ENCODE assay signal across 23 cellular contexts in genomic region chr17:4897198-4897657, GRCh38. TPM values are rescaled to one million over a fixed set of nuclear protein-coding genes. Genes with fewer than 3 reads are reported as not detected.
DNase-seq lines count a peak whose midpoint lies in the region; FAIRE-seq and TF ChIP-seq lines count a peak whose summit lies in the region.
"Had no signal": no experiment of that assay in that cellular context is flagged by ENCODE, and none has a peak within 500 bp of the region (broad histone marks: within the 10 kb centered on the region; RNA-seq: fewer than 3 reads in every experiment).

No MANE protein-coding gene starts in this region.

- TF ChIP-seq POLR2A in GM12892 (IDR thresholded peaks at IDR 0.05; ENCODE audit: low read depth, low read length): no peak

- H3K27ac ChIP-seq in coronary artery: no peak overlapping the region
- H3K27ac ChIP-seq: HL-60 had no signal

- H3K4me3 ChIP-seq in coronary artery: no peak overlapping the region
- H3K4me3 ChIP-seq: GM23338 had no signal

- H3K36me3 Mint-ChIP-seq in nephron progenitor cell (ENCODE audit: low read depth): peaks cover 29% of the 10 kb centered on the region
- H3K36me3 Mint-ChIP-seq in MCF 10A (ENCODE audit: insufficient read depth, unreplicated experiment): peaks cover 59% of the 10 kb centered on the region

- H3K4me3 Mint-ChIP-seq in nephron progenitor cell (no peak overlapping the region), MCF 10A (ENCODE audit: unreplicated experiment) (no peak overlapping the region)
- H3K4me3 Mint-ChIP-seq: GM23338 had no signal

- no peak for FAIRE-seq in GM12892 (lab: Jason Lieb, UNC)
- FAIRE-seq: HTR-8/SVneo had no signal

- DNase-seq in GM12892 (ENCODE audit: insufficient read length): peak; percentile 9
- peak; percentile 74 for DNase-seq in coronary artery (ENCODE audit: low spot score)
- no peak for DNase-seq in nephron progenitor cell
- DNase-seq in NCI-H1694 (lab: John Stamatoyannopoulos, UW): no peak
- no peak for DNase-seq in MCF 10A (ENCODE audit: unreplicated experiment)
- no peak for DNase-seq in NCI-H82 (lab: John Stamatoyannopoulos, UW)
- no peak for DNase-seq in foreskin melanocyte
- DNase-seq: AML-193, DMS79 treated with DMSO at 0.1 percent for 48 hours, NCI-H1092 treated with DMSO at 0.1 percent for 48 hours, NCI-H2081 treated with DMSO at 0.1 percent for 48 hours, SHP77 treated with DMSO at 0.1 percent for 48 hours, SK-N-SH had no signal

- CTCF ChIA-PET in MCF 10A (lab: Yijun Ruan, JAX): interaction anchor here (0.6 to 1.1 kb wide), 2 partner anchors 109 to 159 kb away, joined by 3 read pairs; no protein-coding TSS in a partner anchor

- H3K27ac Mint-ChIP-seq in nephron progenitor cell (peak overlapping the region; percentile 17), MCF 10A (ENCODE audit: low read depth, unreplicated experiment) (no peak overlapping the region)
- H3K27ac Mint-ChIP-seq: GM23338 had no signal

- TF ChIP-seq CTCF in coronary artery (IDR thresholded peaks at IDR 0.05): no peak
- TF ChIP-seq CTCF in nephron progenitor cell (IDR thresholded peaks at IDR 0.05): no peak
- no peak for TF ChIP-seq CTCF in MCF 10A (IDR thresholded peaks at IDR 0.05; ENCODE audit: unreplicated experiment)

- POLR2A ChIA-PET in MCF 10A (lab: Yijun Ruan, JAX): interaction anchor here (0.6 to 1.5 kb wide), 2 partner anchors 73 to 107 kb away, joined by 3 to 5 read pairs; no protein-coding TSS in a partner anchor

- H3K4me1 Mint-ChIP-seq in nephron progenitor cell: peaks cover 46% of the 10 kb centered on the region
- peaks cover 1% of the 10 kb centered on the region for H3K4me1 Mint-ChIP-seq in MCF 10A (ENCODE audit: insufficient read depth, unreplicated experiment)

- TF ChIP-seq RAD21 in Ishikawa (IDR thresholded peaks at IDR 0.05; ENCODE audit: low read depth): no peak

- TF ChIP-seq EP300 in Ishikawa (IDR thresholded peaks at IDR 0.05; ENCODE audit: borderline replicate concordance): no peak

- intact Hi-C loops in MCF 10A (cut with micrococcal nuclease): no loop called here

- H3K9me3 Mint-ChIP-seq in nephron progenitor cell (no peaks in the 10 kb centered on the region), MCF 10A (ENCODE audit: unreplicated experiment) (no peaks in the 10 kb centered on the region)
- H3K9me3 Mint-ChIP-seq: GM23338, IgD-negative memory B cell had no signal

- BruUV-seq in MCF 10A (replicated peaks; lab: Mats Ljungman, UMichigan): no TSS peak

- H3K27me3 Mint-ChIP-seq in nephron progenitor cell (ENCODE audit: low read depth, poor library complexity): peaks cover 12% of the 10 kb centered on the region
- H3K27me3 Mint-ChIP-seq in MCF 10A (ENCODE audit: insufficient read depth, unreplicated experiment): no peaks in the 10 kb centered on the region
- H3K27me3 Mint-ChIP-seq: IgD-negative memory B cell had no signal

TF ChIP-seq in Ishikawa, 13 proteins besides CTCF, POLR2A, EP300 and RAD21:
- TF ChIP-seq USF1 (IDR thresholded peaks at IDR 0.05): peak; percentile 61
- TF ChIP-seq REST (IDR thresholded peaks at IDR 0.05; ENCODE audit: low read depth): no peak

RNA-seq across cellular contexts. Expression of gene C17orf107, which starts 2.1 kb away (rescaled TPM):
- polyA plus RNA-seq in GM12892 (2012; ENCODE audit: missing spikeins): 0.30 TPM
- total RNA-seq in MCF 10A (2022): 3.6 and 4.3 TPM in 2 replicates
- total RNA-seq: G401 had no signal

RNA-seq across cellular contexts. Expression of gene CHRNE, which starts 5.7 kb away (rescaled TPM):
- polyA plus RNA-seq in GM12892 (2012; ENCODE audit: missing spikeins): 0.76 TPM
- total RNA-seq in MCF 10A (2022): not detected in 2 replicates
- total RNA-seq: G401, LHCN-M2, NCI-H460, RPMI7951 had no signal

RNA-seq across cellular contexts. Expression of gene GP1BA, which starts 34.8 kb away (rescaled TPM):
- polyA plus RNA-seq in GM12892 (2012; ENCODE audit: missing spikeins): 1.9 TPM
- not detected in 2 replicates for total RNA-seq in MCF 10A (2022)
- total RNA-seq: G401, GM23338, LHCN-M2, NCI-H460, OCI-LY7, RPMI7951 had no signal
- polyA plus RNA-seq: SK-N-SH had no signal

RNA-seq across cellular contexts. Expression of gene SLC25A11, which starts 42.6 kb away (rescaled TPM):
- polyA plus RNA-seq in GM12892 (2012; ENCODE audit: missing spikeins): 61.3 TPM
- 46.8 and 54.5 TPM in 2 replicates for total RNA-seq in MCF 10A (2022)

RNA-seq across cellular contexts. Expression of gene RNF167, which starts 42.8 kb away (rescaled TPM):
- 108 TPM for polyA plus RNA-seq in GM12892 (2012; ENCODE audit: missing spikeins)
- 100.0 and 109 TPM in 2 replicates for total RNA-seq in MCF 10A (2022)

Comparison
In these comparisons a context has a peak if more than half of its experiments do, and no peak if none do; other contexts are left out.
1. DNase-seq: peak in GM12892 (single experiment) and coronary artery (single experiment); none in nephron progenitor cell (single experiment), NCI-H1694 (single experiment), MCF 10A (single experiment), NCI-H82 (single experiment) and foreskin melanocyte (single experiment).